8 cellular contexts compared by ENCODE assay signal in genomic region chr17:64306850-64307463, GRCh38.
A peak's percentile ranks its signal among the peaks of the same experiment; 100 is the strongest.
DNase-seq lines count a peak whose midpoint lies in the region; ATAC-seq lines count a peak whose summit lies in the region.

No MANE protein-coding gene starts in this region.

- DNase-seq in NCI-H187 (lab: John Stamatoyannopoulos, UW) (peak; percentile 13 to 31), NCI-H187 treated with DMSO at 0.1 percent for 48 hours (lab: John Stamatoyannopoulos, UW) (no peak), NCI-H1694 (lab: John Stamatoyannopoulos, UW) (peak; percentile 63), UCSD-AML1 (lab: John Stamatoyannopoulos, UW; ENCODE audit: unreplicated experiment) (peak; percentile 68), T47D (ENCODE audit: low read depth in 1 of 2, low spot score in 1 of 2) (peak; percentile 59 to 80), kidney glomerular epithelial cell (lab: John Stamatoyannopoulos, UW) (peak; percentile 40)
- DNase-seq in stimulated activated CD4-positive, alpha-beta T cell treated with anti-CD3 and anti-CD28 coated beads, Interleukin-2, amount 100 ng/mL, for 48 hours = peak; percentile 64 to 67

- no peak for ATAC-seq in HG02885 (IDR thresholded peaks at IDR 0.05; ENCODE audit: poor library complexity, unreplicated experiment)

- in situ Hi-C loops in T47D (cut with HindIII; ENCODE audit: low pct_unique_long_range_greater_than_20kb, low sequenced_read_pairs) = loop anchor here (5.0 kb wide), 1 partner anchor 120 kb away; no protein-coding TSS in a partner anchor
